ENCODE assay signal across 8 cellular contexts in the genomic region with DNA sequence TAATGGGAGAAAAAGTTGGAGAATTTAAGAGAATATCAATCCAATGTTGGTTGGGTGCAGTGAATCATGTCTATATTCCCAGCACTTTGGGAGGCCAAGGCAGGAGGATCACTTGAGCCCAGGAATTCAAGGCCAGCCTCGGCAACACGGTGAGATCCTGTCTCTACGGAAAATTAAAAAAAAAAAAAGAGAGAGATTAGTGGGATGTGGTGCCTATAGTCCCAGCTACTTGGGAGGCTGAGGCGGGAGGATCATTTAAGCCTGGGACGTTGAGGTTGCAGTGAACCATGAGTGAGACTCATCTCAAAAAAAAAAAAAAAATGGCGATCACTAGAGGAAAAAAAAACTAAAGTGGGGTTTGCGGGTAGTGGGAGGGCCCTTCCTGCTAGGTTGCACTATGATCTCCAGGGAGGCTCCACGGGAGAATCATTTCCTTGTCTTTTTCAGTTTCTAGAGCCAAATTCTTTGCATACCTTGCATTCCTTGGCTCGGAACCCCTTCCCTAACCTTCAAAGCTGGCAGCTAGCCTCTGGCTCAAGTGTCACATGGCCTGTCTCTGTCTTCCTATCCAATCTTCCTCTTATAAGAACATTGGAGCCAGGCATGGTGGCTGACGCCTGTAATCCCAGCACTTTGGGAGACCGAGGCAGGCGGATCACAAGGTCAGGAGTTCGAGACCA. TPM values are rescaled to one million over a fixed set of nuclear protein-coding genes. Genes with fewer than 3 reads are reported as not detected.
DNase-seq lines count a peak whose midpoint lies in the region; ATAC-seq and TF ChIP-seq lines count a peak whose summit lies in the region.

No MANE protein-coding gene starts in this region.

- DNase-seq in HS-27A (ENCODE audit: low read depth) = peak; percentile 100
- DNase-seq in astrocyte of the spinal cord (ENCODE audit: low read depth, low spot score) = peak; percentile 87
- DNase-seq in iPS-NIHi11 (ENCODE audit: low spot score) = peak; percentile 73
- peak; percentile 90 to 96 for DNase-seq in thyroid gland
- DNase-seq in NCI-H2196 treated with DMSO at 0.1 percent for 48 hours (lab: John Stamatoyannopoulos, UW; ENCODE audit: unreplicated experiment) = no peak
- no peak for DNase-seq in activated T-cell treated with anti-CD3 and anti-CD28 coated beads, Interleukin-2, amount 50 U/mL, for 48 hours

- H3K4me3 ChIP-seq in astrocyte of the spinal cord (ENCODE audit: low read depth, low read length) (no peak overlapping the region), thyroid gland (replicated peaks in 1 of 3) (no peak overlapping the region)

- intact Hi-C loops in thyroid gland (cut with DNase I) = no loop called here

- no peaks in the 10 kb centered on the region for H3K36me3 ChIP-seq in thyroid gland

- in situ Hi-C loops in astrocyte of the spinal cord (cut with HindIII; ENCODE audit: low sequenced_read_pairs) = no loop called here

- H3K4me1 ChIP-seq in thyroid gland = peaks cover 4 to 11% of the 10 kb centered on the region in 2 donors

- TF ChIP-seq POLR2A in thyroid gland (IDR thresholded peaks at IDR 0.05) = no peak

- H3K27ac ChIP-seq in thyroid gland = peak overlapping the region; percentile 45 to 78 (median 63)

- H3K9me3 ChIP-seq in thyroid gland = no peaks in the 10 kb centered on the region

- no peak for TF ChIP-seq CTCF in astrocyte of the spinal cord (IDR thresholded peaks at IDR 0.05; ENCODE audit: low read depth, low read length)
- no peak for TF ChIP-seq CTCF in thyroid gland (IDR thresholded peaks at IDR 0.05)

- WGBS in thyroid gland, 2 donors = 26 to 30% methylated on average over 13 of the region's 13 CpGs

- ATAC-seq in HG03571 (IDR thresholded peaks at IDR 0.05; ENCODE audit: unreplicated experiment) (no peak), HG03460 (IDR thresholded peaks at IDR 0.05; ENCODE audit: unreplicated experiment) (no peak)

- H3K27me3 ChIP-seq in thyroid gland = no peaks in the 10 kb centered on the region

RNA-seq across cellular contexts. Expression of a gene that starts 5.8 kb away (rescaled TPM):
- 10 to 100 TPM in 3 of 4 donors, 1 to 10 TPM in 1; 9.4 to 19.2 (median 15.9) TPM for total RNA-seq in thyroid gland

RNA-seq across cellular contexts. Expression of a gene that starts 28.7 kb away (rescaled TPM):
- total RNA-seq in thyroid gland = 10 to 100 TPM; 11.9 to 64.2 (median 35.8) TPM

RNA-seq across cellular contexts. Expression of a gene that starts 30.3 kb away (rescaled TPM):
- total RNA-seq in thyroid gland = 1 to 10 TPM; 1.3 to 9.1 (median 4.2) TPM

RNA-seq across cellular contexts. Expression of a gene that starts 35.6 kb away (rescaled TPM):
- total RNA-seq in thyroid gland = 1 to 10 TPM in 1 of 4 donors, under 1 TPM in 3; 0.45 to 1.2 (median 0.83) TPM

RNA-seq across cellular contexts. Expression of a gene that starts 47.5 kb away (rescaled TPM):
- total RNA-seq in thyroid gland = 100 to 1,000 TPM in 2 of 4 donors, 10 to 100 TPM in 2; 89.1 to 157 (median 113) TPM

Comparison
In these comparisons a context has a peak if more than half of its experiments do, and no peak if none do; other contexts are left out.
1. DNase-seq: peak in HS-27A (single experiment), astrocyte of the spinal cord (single experiment), iPS-NIHi11 (single experiment) and thyroid gland (2 of 2); none in NCI-H2196 treated with DMSO at 0.1 percent for 48 hours (single experiment) and activated T-cell treated with anti-CD3 and anti-CD28 coated beads, Interleukin-2, amount 50 U/mL, for 48 hours (0 of 2).